Comparison of ENCODE assay signal across 4 cellular contexts in the genomic region with DNA sequence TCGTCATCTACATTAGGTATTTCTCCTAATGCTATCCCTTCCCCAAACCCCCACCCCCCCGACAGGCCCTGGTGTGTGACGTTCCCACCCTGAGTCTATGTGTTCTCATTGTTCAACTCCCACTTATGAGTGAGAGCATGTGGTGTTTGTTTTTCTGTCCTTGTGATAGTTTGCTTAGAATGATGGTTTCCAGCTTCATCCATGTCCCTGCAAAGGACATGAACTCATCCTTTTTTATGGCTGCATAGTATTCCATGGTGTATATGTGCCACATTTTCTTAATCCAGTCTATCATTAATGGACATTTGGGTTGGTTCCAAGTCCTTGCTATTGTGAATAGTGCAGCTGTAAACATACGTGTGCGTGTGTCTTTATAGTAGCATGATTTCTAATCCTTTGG. TPM values are rescaled to one million over a fixed set of nuclear protein-coding genes. Genes with fewer than 3 reads are reported as not detected.
"Had no signal": no experiment of that assay in that cellular context is flagged by ENCODE, and none has a peak within 500 bp of the region (broad histone marks: within the 10 kb centered on the region; RNA-seq: fewer than 3 reads in every experiment).

No MANE protein-coding gene starts in this region.

RNA-seq across cellular contexts. Expression of a gene that starts 43.3 kb away (rescaled TPM):
- total RNA-seq: LHCN-M2, M059J, MCF 10A, NCI-H460 had no signal
